ENCODE assay signal across 31 cellular contexts in the genomic region with DNA sequence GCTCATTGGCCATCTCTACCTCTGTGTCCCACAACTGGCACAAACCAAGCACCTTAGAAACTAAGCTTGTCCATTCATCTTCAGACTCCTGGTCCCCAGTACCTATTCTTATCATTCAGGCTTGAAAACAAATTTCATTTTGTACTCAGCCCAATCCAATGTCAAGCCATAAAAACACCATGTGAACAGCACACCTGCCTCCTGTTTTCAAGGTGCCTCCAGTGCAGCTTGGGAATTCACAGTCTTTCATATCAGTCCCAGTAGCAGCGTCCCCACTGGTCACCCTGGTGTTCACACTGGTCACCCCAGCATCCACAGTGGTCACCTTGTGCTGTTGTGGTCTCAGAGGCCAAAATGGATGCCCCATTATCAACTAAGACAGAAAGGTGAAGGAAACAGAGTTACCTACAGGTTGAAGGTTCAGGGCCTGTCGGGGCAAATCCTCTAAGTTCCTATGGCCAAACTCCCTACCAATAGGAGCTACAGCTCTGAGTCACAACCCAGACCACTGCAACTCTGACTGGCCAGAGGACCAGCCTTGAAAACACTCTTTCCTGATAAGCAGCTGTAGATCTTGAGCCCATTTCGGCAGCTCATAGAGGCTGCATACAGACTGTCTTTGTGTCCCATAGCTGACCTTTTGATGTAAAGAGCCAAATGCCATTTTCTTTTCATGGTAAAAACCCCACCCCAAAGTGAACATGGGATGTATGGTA.
"Had no signal": no experiment of that assay in that cellular context is flagged by ENCODE, and none has a peak within 500 bp of the region (broad histone marks: within the 10 kb centered on the region; RNA-seq: fewer than 3 reads in every experiment).

No MANE protein-coding gene starts in this region.

- H3K4me1 ChIP-seq: ascending aorta had no signal

- DNase-seq: activated CD4-positive, alpha-beta memory T cell treated with anti-CD3 and anti-CD28 coated beads for 36 hours; activated CD4-positive, alpha-beta T cell treated with anti-CD3 and anti-CD28 coated beads for 36 hours; activated CD4-positive, alpha-beta T cell treated with anti-CD3 and anti-CD28 coated beads, Interleukin-2, amount 10 ng/mL, durations not matched to agents 24 days and 14 days; activated CD4-positive, CD25-positive, alpha-beta regulatory T cell; activated CD4-positive, CD25-positive, alpha-beta regulatory T cell treated with anti-CD3 and anti-CD28 coated beads, Interleukin-2, amount 50 U/mL, for 72 hours; activated CD8-positive, alpha-beta memory T cell treated with anti-CD3 and anti-CD28 coated beads, Interleukin-2, amount 10 ng/mL, durations not matched to agents 7 days and 5 days; activated CD8-positive, alpha-beta memory T cell treated with anti-CD3 and anti-CD28 coated beads, Interleukin-2, amount 50 U/mL, for 4 hours; activated CD8-positive, alpha-beta T cell treated with anti-CD3 and anti-CD28 coated beads, Interleukin-2, amount 10 ng/mL, durations not matched to agents 7 days and 5 days; activated effector memory CD4-positive, alpha-beta T cell treated with anti-CD3 and anti-CD28 coated beads, Interleukin-2, amount 50 U/mL, for 16 hours; activated naive CD4-positive, alpha-beta T cell; activated naive CD4-positive, alpha-beta T cell treated with anti-CD3 and anti-CD28 coated beads, Interleukin-2, amount 10 ng/mL, durations not matched to agents 7 days and 5 days; activated naive CD8-positive, alpha-beta T cell treated with anti-CD3 and anti-CD28 coated beads, Interleukin-2, amount 10 ng/mL, durations not matched to agents 7 days and 5 days; activated T-cell treated with anti-CD3 and anti-CD28 coated beads, Interleukin-2, amount 50 U/mL, for 1 hour; activated T-cell treated with anti-CD3 and anti-CD28 coated beads, Interleukin-2, amount 50 U/mL, for 48 hours; brain microvascular endothelial cell; cortex of kidney; dermis blood vessel endothelial cell; effector CD4-positive, alpha-beta T cell; effector memory CD8-positive, alpha-beta T cell; foreskin fibroblast; heart left ventricle; T-helper 2 cell had no signal

- H3K27ac Mint-ChIP-seq: activated CD4-positive, alpha-beta memory T cell treated with anti-CD3 and anti-CD28 coated beads for 36 hours; activated CD4-positive, alpha-beta T cell treated with anti-CD3 and anti-CD28 coated beads for 36 hours; activated CD4-positive, alpha-beta T cell treated with anti-CD3 and anti-CD28 coated beads, Interleukin-2, amount 10 ng/mL, durations not matched to agents 24 days and 14 days; activated CD8-positive, alpha-beta memory T cell treated with anti-CD3 and anti-CD28 coated beads, Interleukin-2, amount 10 ng/mL, durations not matched to agents 7 days and 5 days; activated CD8-positive, alpha-beta T cell treated with anti-CD3 and anti-CD28 coated beads, Interleukin-2, amount 10 ng/mL, durations not matched to agents 7 days and 5 days; activated naive CD4-positive, alpha-beta T cell treated with anti-CD3 and anti-CD28 coated beads, Interleukin-2, amount 10 ng/mL, durations not matched to agents 7 days and 5 days; activated naive CD8-positive, alpha-beta T cell treated with anti-CD3 and anti-CD28 coated beads, Interleukin-2, amount 10 ng/mL, durations not matched to agents 7 days and 5 days; activated T-helper 1 cell treated with anti-CD3 and anti-CD28 coated beads, Interleukin-12 subunit alpha, Interleukin-12 subunit beta, Interleukin-2, Interleukin-4 antibody, amounts not matched to agents 30 ng/mL and 10 ng/mL and 1 ng/mL, durations not matched to agents 14 hours and 24 hours and 36 hours; activated T-helper 2 cell treated with anti-CD3 and anti-CD28 coated beads, Interferon-gamma antibody, Interleukin-2, Interleukin-4, amounts not matched to agents 10 μg/mL and 5 μg/mL and 100 μg/mL, durations not matched to agents 14 hours and 24 hours and 36 hours; effector memory CD8-positive, alpha-beta T cell had no signal

- FAIRE-seq: bronchial epithelial cell, endothelial cell of umbilical vein, frontal cortex had no signal

- H3K36me3 Mint-ChIP-seq: activated CD4-positive, alpha-beta memory T cell treated with anti-CD3 and anti-CD28 coated beads for 36 hours; activated CD8-positive, alpha-beta memory T cell treated with anti-CD3 and anti-CD28 coated beads, Interleukin-2, amount 10 ng/mL, durations not matched to agents 7 days and 5 days; activated naive CD4-positive, alpha-beta T cell treated with anti-CD3 and anti-CD28 coated beads, Interleukin-2, amount 10 ng/mL, durations not matched to agents 7 days and 5 days; activated naive CD4-positive, alpha-beta T cell treated with anti-CD3 and anti-CD28 coated beads, Interleukin-2, amount 50 U/mL, for 72 hours; activated naive CD8-positive, alpha-beta T cell treated with anti-CD3 and anti-CD28 coated beads, Interleukin-2, amount 10 ng/mL, durations not matched to agents 7 days and 5 days had no signal

- H3K27ac ChIP-seq: ascending aorta, brain microvascular endothelial cell, heart left ventricle had no signal

- H3K9me3 ChIP-seq: ascending aorta, heart left ventricle had no signal

- H3K4me3 Mint-ChIP-seq: activated CD4-positive, alpha-beta memory T cell treated with anti-CD3 and anti-CD28 coated beads for 36 hours; activated CD4-positive, alpha-beta T cell treated with anti-CD3 and anti-CD28 coated beads for 36 hours; activated CD4-positive, alpha-beta T cell treated with anti-CD3 and anti-CD28 coated beads, Interleukin-2, amount 10 ng/mL, durations not matched to agents 24 days and 14 days; activated CD8-positive, alpha-beta memory T cell treated with anti-CD3 and anti-CD28 coated beads, Interleukin-2, amount 10 ng/mL, durations not matched to agents 7 days and 5 days; activated CD8-positive, alpha-beta T cell treated with anti-CD3 and anti-CD28 coated beads, Interleukin-2, amount 10 ng/mL, durations not matched to agents 7 days and 5 days; activated naive CD4-positive, alpha-beta T cell treated with anti-CD3 and anti-CD28 coated beads, Interleukin-2, amount 10 ng/mL, durations not matched to agents 7 days and 5 days; activated naive CD8-positive, alpha-beta T cell treated with anti-CD3 and anti-CD28 coated beads, Interleukin-2, amount 10 ng/mL, durations not matched to agents 7 days and 5 days; activated T-helper 1 cell treated with anti-CD3 and anti-CD28 coated beads, Interleukin-12 subunit alpha, Interleukin-12 subunit beta, Interleukin-2, Interleukin-4 antibody, amounts not matched to agents 30 ng/mL and 10 ng/mL and 1 ng/mL, durations not matched to agents 14 hours and 24 hours and 36 hours; central memory CD8-positive, alpha-beta T cell; effector memory CD8-positive, alpha-beta T cell had no signal

- H3K9me3 Mint-ChIP-seq: activated CD4-positive, alpha-beta memory T cell treated with anti-CD3 and anti-CD28 coated beads for 36 hours; activated CD4-positive, alpha-beta T cell treated with anti-CD3 and anti-CD28 coated beads, Interleukin-2, amount 10 ng/mL, durations not matched to agents 24 days and 14 days; activated naive CD4-positive, alpha-beta T cell treated with anti-CD3 and anti-CD28 coated beads, Interleukin-2, amount 10 ng/mL, durations not matched to agents 7 days and 5 days; activated naive CD8-positive, alpha-beta T cell treated with anti-CD3 and anti-CD28 coated beads, Interleukin-2, amount 10 ng/mL, durations not matched to agents 7 days and 5 days; activated T-helper 1 cell treated with anti-CD3 and anti-CD28 coated beads, Interleukin-12 subunit alpha, Interleukin-12 subunit beta, Interleukin-2, Interleukin-4 antibody, amounts not matched to agents 30 ng/mL and 10 ng/mL and 1 ng/mL, durations not matched to agents 14 hours and 24 hours and 36 hours; activated T-helper 2 cell treated with anti-CD3 and anti-CD28 coated beads, Interferon-gamma antibody, Interleukin-2, Interleukin-4, amounts not matched to agents 10 μg/mL and 5 μg/mL and 100 μg/mL, durations not matched to agents 14 hours and 24 hours and 36 hours; central memory CD8-positive, alpha-beta T cell; effector memory CD8-positive, alpha-beta T cell had no signal

- H3K27me3 Mint-ChIP-seq: activated CD4-positive, alpha-beta T cell treated with anti-CD3 and anti-CD28 coated beads for 36 hours; activated CD4-positive, alpha-beta T cell treated with anti-CD3 and anti-CD28 coated beads, Interleukin-2, amount 10 ng/mL, durations not matched to agents 24 days and 14 days; activated CD8-positive, alpha-beta memory T cell treated with anti-CD3 and anti-CD28 coated beads, Interleukin-2, amount 10 ng/mL, durations not matched to agents 7 days and 5 days; activated naive CD4-positive, alpha-beta T cell treated with anti-CD3 and anti-CD28 coated beads, Interleukin-2, amount 10 ng/mL, durations not matched to agents 7 days and 5 days; activated naive CD8-positive, alpha-beta T cell treated with anti-CD3 and anti-CD28 coated beads, Interleukin-2, amount 10 ng/mL, durations not matched to agents 7 days and 5 days; central memory CD8-positive, alpha-beta T cell; effector memory CD8-positive, alpha-beta T cell had no signal

- H3K4me3 ChIP-seq: ascending aorta, heart left ventricle had no signal

- H3K36me3 ChIP-seq: brain microvascular endothelial cell had no signal

- H3K4me1 Mint-ChIP-seq: activated CD4-positive, alpha-beta T cell treated with anti-CD3 and anti-CD28 coated beads for 36 hours; activated CD4-positive, alpha-beta T cell treated with anti-CD3 and anti-CD28 coated beads, Interleukin-2, amount 10 ng/mL, durations not matched to agents 24 days and 14 days; activated CD8-positive, alpha-beta memory T cell treated with anti-CD3 and anti-CD28 coated beads, Interleukin-2, amount 10 ng/mL, durations not matched to agents 7 days and 5 days; activated naive CD4-positive, alpha-beta T cell treated with anti-CD3 and anti-CD28 coated beads, Interleukin-2, amount 10 ng/mL, durations not matched to agents 7 days and 5 days; activated naive CD8-positive, alpha-beta T cell treated with anti-CD3 and anti-CD28 coated beads, Interleukin-2, amount 10 ng/mL, durations not matched to agents 7 days and 5 days; central memory CD8-positive, alpha-beta T cell had no signal

- H3K27me3 ChIP-seq: ascending aorta, brain microvascular endothelial cell, heart left ventricle had no signal

- ATAC-seq: activated CD4-positive, alpha-beta T cell treated with anti-CD3 and anti-CD28 coated beads for 36 hours; activated CD8-positive, alpha-beta memory T cell treated with anti-CD3 and anti-CD28 coated beads, Interleukin-2, amount 10 ng/mL, durations not matched to agents 7 days and 5 days; activated CD8-positive, alpha-beta T cell treated with anti-CD3 and anti-CD28 coated beads, Interleukin-2, amount 10 ng/mL, durations not matched to agents 7 days and 5 days; activated naive CD4-positive, alpha-beta T cell treated with anti-CD3 and anti-CD28 coated beads, Interleukin-2, amount 50 U/mL, for 72 hours; effector memory CD8-positive, alpha-beta T cell; esophagus mucosa had no signal
